ENCODE assay signal across 9 cellular contexts in genomic region chr12:69290545-69291277, GRCh38. TPM values are rescaled to one million over a fixed set of nuclear protein-coding genes. Genes with fewer than 3 reads are reported as not detected.
DNase-seq lines count a peak whose midpoint lies in the region; ATAC-seq and TF ChIP-seq lines count a peak whose summit lies in the region.
"Had no signal": no experiment of that assay in that cellular context is flagged by ENCODE, and none has a peak within 500 bp of the region (broad histone marks: within the 10 kb centered on the region; RNA-seq: fewer than 3 reads in every experiment).

No MANE protein-coding gene starts in this region.

- peaks cover 6 to 9% (median 7%) of the 10 kb centered on the region in 4 donors for H3K4me1 Mint-ChIP-seq in CD4-positive, alpha-beta memory T cell
- H3K4me1 Mint-ChIP-seq in activated CD4-positive, alpha-beta T cell treated with anti-CD3 and anti-CD28 coated beads for 36 hours: peaks cover 4% of the 10 kb centered on the region
- peaks cover 30% of the 10 kb centered on the region for H3K4me1 Mint-ChIP-seq in dendritic cell treated with granulocyte-macrophage colony-stimulating factor and Interleukin-4, amounts not matched to agents 40 ng/mL and 50 ng/mL, for 4 days (ENCODE audit: low read depth)

- H3K27ac Mint-ChIP-seq in CD4-positive, alpha-beta memory T cell: peak overlapping the region in 1 of 7 donors; percentile 49
- no peak overlapping the region for H3K27ac Mint-ChIP-seq in activated CD4-positive, alpha-beta T cell treated with anti-CD3 and anti-CD28 coated beads for 36 hours
- H3K27ac Mint-ChIP-seq in dendritic cell treated with granulocyte-macrophage colony-stimulating factor and Interleukin-4, amounts not matched to agents 40 ng/mL and 50 ng/mL, for 4 days: peak overlapping the region; percentile 13
- H3K27ac Mint-ChIP-seq: activated naive CD8-positive, alpha-beta T cell had no signal

- WGBS in lung, 2 donors: 27% methylated on average over 9 of the region's 9 CpGs

- H3K27me3 ChIP-seq in CD4-positive, alpha-beta memory T cell (ENCODE audit: insufficient read depth, low read length): peaks cover 5% of the 10 kb centered on the region
- H3K27me3 ChIP-seq in lung (ENCODE audit: control insufficient read depth, insufficient read depth): no peaks in the 10 kb centered on the region

- peaks cover 0 to 2% (median 0%) of the 10 kb centered on the region in 8 donors for H3K9me3 Mint-ChIP-seq in CD4-positive, alpha-beta memory T cell
- H3K9me3 Mint-ChIP-seq in activated CD4-positive, alpha-beta T cell treated with anti-CD3 and anti-CD28 coated beads for 36 hours (ENCODE audit: low read depth): no peaks in the 10 kb centered on the region
- H3K9me3 Mint-ChIP-seq in dendritic cell treated with granulocyte-macrophage colony-stimulating factor and Interleukin-4, amounts not matched to agents 40 ng/mL and 50 ng/mL, for 4 days: no peaks in the 10 kb centered on the region

- TF ChIP-seq CTCF in lung (IDR thresholded peaks at IDR 0.05; ENCODE audit: control extremely low read depth, extremely low read depth): peak; percentile 85

- H3K27me3 Mint-ChIP-seq in CD4-positive, alpha-beta memory T cell: peaks cover 25 to 29% of the 10 kb centered on the region in 2 donors
- H3K27me3 Mint-ChIP-seq in activated CD4-positive, alpha-beta T cell treated with anti-CD3 and anti-CD28 coated beads for 36 hours: peaks cover 19% of the 10 kb centered on the region
- H3K27me3 Mint-ChIP-seq in dendritic cell treated with granulocyte-macrophage colony-stimulating factor and Interleukin-4, amounts not matched to agents 40 ng/mL and 50 ng/mL, for 4 days: peaks cover 17% of the 10 kb centered on the region
- H3K27me3 Mint-ChIP-seq: activated naive CD8-positive, alpha-beta T cell had no signal

- H3K27ac ChIP-seq in CD4-positive, alpha-beta memory T cell (ENCODE audit: low read depth, low read length): no peak overlapping the region
- no peak overlapping the region for H3K27ac ChIP-seq in lung (ENCODE audit: low read depth in 1 of 2, low read length in 1 of 2)

- H3K36me3 ChIP-seq in CD4-positive, alpha-beta memory T cell (ENCODE audit: insufficient read depth, low read length): no peaks in the 10 kb centered on the region
- H3K36me3 ChIP-seq in lung (ENCODE audit: control insufficient read depth in 2 of 2, insufficient read depth in 2 of 2, low read length in 2 of 2): no peaks in the 10 kb centered on the region

- DNase-seq in CD4-positive, alpha-beta memory T cell: peak; percentile 72 to 76 (median 74)
- peak; percentile 69 to 86 for DNase-seq in NCI-H524 (lab: John Stamatoyannopoulos, UW)
- peak; percentile 88 for DNase-seq in activated CD4-positive, alpha-beta T cell treated with anti-CD3 and anti-CD28 coated beads for 36 hours
- DNase-seq in lung (ENCODE audit: low spot score): peak; percentile 81
- peak; percentile 73 for DNase-seq in stimulated activated CD8-positive, alpha-beta memory T cell treated with anti-CD3 and anti-CD28 coated beads, Interleukin-15, amount 100 ng/mL, for 1 hour (ENCODE audit: low read depth)

- peak; percentile 100 for ATAC-seq in GM19395 (IDR thresholded peaks at IDR 0.05; ENCODE audit: unreplicated experiment)
- peak; percentile 100 for ATAC-seq in HG03442 (IDR thresholded peaks at IDR 0.05; ENCODE audit: unreplicated experiment)
- peak; percentile 100 for ATAC-seq in activated CD4-positive, alpha-beta T cell treated with anti-CD3 and anti-CD28 coated beads for 36 hours
- ATAC-seq in lung (ENCODE audit: insufficient read depth, low FRiP score): peak; percentile 94

- no peaks in the 10 kb centered on the region for H3K9me3 ChIP-seq in CD4-positive, alpha-beta memory T cell (ENCODE audit: control insufficient read depth in 1 of 2, low read length in 2 of 2)
- no peaks in the 10 kb centered on the region for H3K9me3 ChIP-seq in lung (ENCODE audit: control insufficient read depth in 2 of 2, insufficient read depth in 1 of 2, low read length in 1 of 2)

- H3K4me3 Mint-ChIP-seq in CD4-positive, alpha-beta memory T cell: peak overlapping the region in 1 of 8 donors; percentile 30
- H3K4me3 Mint-ChIP-seq in activated CD4-positive, alpha-beta T cell treated with anti-CD3 and anti-CD28 coated beads for 36 hours: no peak overlapping the region
- H3K4me3 Mint-ChIP-seq in dendritic cell treated with granulocyte-macrophage colony-stimulating factor and Interleukin-4, amounts not matched to agents 40 ng/mL and 50 ng/mL, for 4 days: no peak overlapping the region
- H3K4me3 Mint-ChIP-seq: activated naive CD8-positive, alpha-beta T cell had no signal

- CTCF ChIA-PET in CD4-positive, alpha-beta memory T cell (lab: Charles Lee; ENCODE audit: partially characterized antibody): interaction anchor here (0.6 to 4.5 kb wide), 18 partner anchors 8 to 356 kb away, joined by 3 to 66 read pairs (median 4); no protein-coding TSS in a partner anchor
- CTCF ChIA-PET in activated CD4-positive, alpha-beta T cell treated with anti-CD3 and anti-CD28 coated beads for 36 hours (lab: Charles Lee): interaction anchor here (0.5 to 4.9 kb wide), 24 partner anchors 8 to 369 kb away, joined by 3 to 33 read pairs (median 3); partner anchors contain the start of gene FRS2

- H3K36me3 Mint-ChIP-seq in CD4-positive, alpha-beta memory T cell: no peaks in the 10 kb centered on the region
- H3K36me3 Mint-ChIP-seq in activated CD4-positive, alpha-beta T cell treated with anti-CD3 and anti-CD28 coated beads for 36 hours (ENCODE audit: low read depth): no peaks in the 10 kb centered on the region
- no peaks in the 10 kb centered on the region for H3K36me3 Mint-ChIP-seq in dendritic cell treated with granulocyte-macrophage colony-stimulating factor and Interleukin-4, amounts not matched to agents 40 ng/mL and 50 ng/mL, for 4 days (ENCODE audit: low read depth)
- H3K36me3 Mint-ChIP-seq: activated naive CD8-positive, alpha-beta T cell had no signal

- intact Hi-C loops in CD4-positive, alpha-beta memory T cell (cut with micrococcal nuclease): loop anchor here (1.0 to 5.0 kb wide), 5 partner anchors 41 to 349 kb away; partner anchors contain the start of gene CCT2
- intact Hi-C loops in activated CD4-positive, alpha-beta T cell treated with anti-CD3 and anti-CD28 coated beads for 36 hours (cut with DNase I, micrococcal nuclease): loop anchor here (1.0 to 2.0 kb wide), 4 partner anchors 66 to 349 kb away; no protein-coding TSS in a partner anchor
- intact Hi-C loops in dendritic cell treated with granulocyte-macrophage colony-stimulating factor and Interleukin-4, amounts not matched to agents 40 ng/mL and 50 ng/mL, for 4 days (cut with micrococcal nuclease): loop anchor here (1.0 to 2.0 kb wide), 3 partner anchors 58 to 280 kb away; partner anchors contain the start of gene LYZ

- POLR2A ChIA-PET in CD4-positive, alpha-beta memory T cell (lab: Charles Lee; ENCODE audit: partially characterized antibody): interaction anchor here (0.6 to 1.5 kb wide), 6 partner anchors 29 to 295 kb away, joined by 3 to 9 read pairs (median 4); no protein-coding TSS in a partner anchor
- POLR2A ChIA-PET in activated CD4-positive, alpha-beta T cell treated with anti-CD3 and anti-CD28 coated beads for 36 hours (lab: Charles Lee): no interaction called here

- no peaks in the 10 kb centered on the region for H3K4me1 ChIP-seq in CD4-positive, alpha-beta memory T cell (ENCODE audit: insufficient read depth, low read length)
- no peaks in the 10 kb centered on the region for H3K4me1 ChIP-seq in lung (ENCODE audit: control insufficient read depth in 2 of 2, insufficient read depth in 2 of 2, low read length in 2 of 2)

- H3K4me3 ChIP-seq in CD4-positive, alpha-beta memory T cell (ENCODE audit: low read length in 2 of 2): no peak overlapping the region
- H3K4me3 ChIP-seq in lung: no peak overlapping the region

RNA-seq across cellular contexts. Expression of gene CPSF6, which starts 51.3 kb away (rescaled TPM):
- total RNA-seq in CD4-positive, alpha-beta memory T cell: 100 to 1,000 TPM; 109 to 120 TPM
- polyA plus RNA-seq in CD4-positive, alpha-beta memory T cell: 10 to 100 TPM; 55.7 to 61.3 TPM
- 100 to 1,000 TPM; 107 to 109 TPM for total RNA-seq in activated CD4-positive, alpha-beta T cell treated with anti-CD3 and anti-CD28 coated beads for 36 hours
- total RNA-seq in lung: 100 to 1,000 TPM in 1 of 2 donors, 10 to 100 TPM in 1; 43.6 to 147 TPM
- polyA plus RNA-seq in lung: 10 to 100 TPM; 16.9 to 22.1 TPM

RNA-seq across cellular contexts. Expression of gene LYZ, which starts 57.5 kb away (rescaled TPM):
- total RNA-seq in CD4-positive, alpha-beta memory T cell: 10 to 100 TPM; 40.5 to 42.3 TPM
- polyA plus RNA-seq in CD4-positive, alpha-beta memory T cell: 1 to 10 TPM; 5.3 to 7.7 TPM
- total RNA-seq in activated CD4-positive, alpha-beta T cell treated with anti-CD3 and anti-CD28 coated beads for 36 hours: not detected
- total RNA-seq in lung: 100 to 1,000 TPM; 171 to 186 TPM
- polyA plus RNA-seq in lung: 100 to 1,000 TPM; 178 to 448 TPM

Comparison
In these comparisons a context has a peak if more than half of its experiments do, and no peak if none do; other contexts are left out.
1. RNA of gene LYZ, which starts 57.5 kb away (total RNA-seq): 171 to 186 TPM in lung and 40.5 to 42.3 TPM in CD4-positive, alpha-beta memory T cell; not detected in activated CD4-positive, alpha-beta T cell treated with anti-CD3 and anti-CD28 coated beads for 36 hours; every median in the first group is over 10 times any median in the second.
2. Peak in every context shown above with its lines, with median percentiles within 50 percentile points of each other: DNase-seq and ATAC-seq.